In genomic region chr9:131714821-131715220, GRCh38 we compare ENCODE assay signal across 11 cellular contexts. TPM values are rescaled to one million over a fixed set of nuclear protein-coding genes. Genes with fewer than 3 reads are reported as not detected.
A peak's percentile ranks its signal among the peaks of the same experiment; 100 is the strongest.
DNase-seq lines count a peak whose midpoint lies in the region; ATAC-seq, FAIRE-seq and TF ChIP-seq lines count a peak whose summit lies in the region.
"Had no signal": no experiment of that assay in that cellular context is flagged by ENCODE, and none has a peak within 500 bp of the region (broad histone marks: within the 10 kb centered on the region; RNA-seq: fewer than 3 reads in every experiment).

No MANE protein-coding gene starts in this region.

- H3K9me3 Mint-ChIP-seq in osteocyte (ENCODE audit: unreplicated experiment) = no peaks in the 10 kb centered on the region

- intact Hi-C loops in cardiac septum (cut with DNase I) (no loop called here), Right ventricle myocardium inferior (cut with DNase I) (no loop called here), aorta (cut with DNase I) (loop anchor here (5.0 kb wide), 2 partner anchors 38 to 48 kb away; no protein-coding TSS in a partner anchor)

- peaks cover 0 to 3% of the 10 kb centered on the region in 2 donors for H3K4me1 ChIP-seq in aorta (ENCODE audit: control insufficient read depth in 1 of 2, insufficient read depth in 2 of 2, low read length in 2 of 2)

- H3K9me3 ChIP-seq in aorta (ENCODE audit: control insufficient read depth, low read length) = no peaks in the 10 kb centered on the region

- ATAC-seq in Right ventricle myocardium inferior = no peak
- ATAC-seq in aorta (ENCODE audit: low FRiP score) = no peak
- no peak for ATAC-seq in HG03045 (IDR thresholded peaks at IDR 0.05; ENCODE audit: unreplicated experiment)

- peak; percentile 14 for DNase-seq in cardiac septum (ENCODE audit: low spot score)
- DNase-seq in Right ventricle myocardium inferior (ENCODE audit: missing footprints) = no peak
- DNase-seq in epithelial cell of prostate (ENCODE audit: low read depth, low spot score) = no peak
- DNase-seq in osteocyte (ENCODE audit: extremely low spot score, unreplicated experiment) = no peak
- no peak for DNase-seq in aorta
- no peak for DNase-seq in central memory CD4-positive, alpha-beta T cell
- DNase-seq in GM12892 (ENCODE audit: insufficient read length) = no peak
- DNase-seq: nucleus accumbens, OCI-M1 had no signal

- no peaks in the 10 kb centered on the region for H3K36me3 ChIP-seq in aorta (ENCODE audit: control insufficient read depth in 1 of 2, insufficient read depth in 2 of 2, low read length in 1 of 2)

- H3K36me3 Mint-ChIP-seq in osteocyte (ENCODE audit: unreplicated experiment) = no peaks in the 10 kb centered on the region

- TF ChIP-seq POLR2A in GM12892 (IDR thresholded peaks at IDR 0.05; ENCODE audit: low read depth, low read length) = no peak

- H3K27ac ChIP-seq in epithelial cell of prostate = peak overlapping the region; percentile 91
- H3K27ac ChIP-seq in aorta (ENCODE audit: low read depth in 1 of 2, low read length in 2 of 2) = peak overlapping the region; percentile 71 to 90

- H3K27me3 ChIP-seq in aorta (ENCODE audit: control insufficient read depth in 1 of 2, insufficient read depth in 2 of 2, low read length in 1 of 2) = no peaks in the 10 kb centered on the region

- no peak for FAIRE-seq in GM12892 (lab: Jason Lieb, UNC)
- FAIRE-seq: TTC549 had no signal

- H3K27me3 Mint-ChIP-seq in osteocyte (ENCODE audit: unreplicated experiment) = no peaks in the 10 kb centered on the region

- 89% methylated on average over 9 of the region's 9 CpGs for WGBS in aorta, 2 donors

- no peak overlapping the region for H3K4me3 ChIP-seq in aorta (ENCODE audit: low read length in 2 of 2)

- H3K27ac Mint-ChIP-seq in osteocyte (ENCODE audit: unreplicated experiment) = peak overlapping the region; percentile 95

- H3K4me3 Mint-ChIP-seq in osteocyte (ENCODE audit: unreplicated experiment) = no peak overlapping the region

- no peak for TF ChIP-seq CTCF in osteocyte (IDR thresholded peaks at IDR 0.05)

- peaks cover 60% of the 10 kb centered on the region for H3K4me1 Mint-ChIP-seq in osteocyte (ENCODE audit: unreplicated experiment)

RNA-seq across cellular contexts. Expression of gene RAPGEF1, which starts 25.1 kb away (rescaled TPM):
- total RNA-seq in cardiac septum (115 TPM), Right ventricle myocardium inferior (125 TPM), osteocyte (94.3 TPM in 2 replicates), aorta (10 to 100 TPM; 85.9 to 93.2 TPM)
- polyA plus RNA-seq in aorta = 10 to 100 TPM; 17.5 to 23.4 TPM
- polyA plus RNA-seq in GM12892 (2012; ENCODE audit: missing spikeins) = 58.6 TPM

Comparison
In these comparisons a context has a peak if more than half of its experiments do, and no peak if none do; other contexts are left out.
1. intact Hi-C loops: an anchor here in aorta (5.0 kb wide); none called in cardiac septum and Right ventricle myocardium inferior.